In the genomic region with DNA sequence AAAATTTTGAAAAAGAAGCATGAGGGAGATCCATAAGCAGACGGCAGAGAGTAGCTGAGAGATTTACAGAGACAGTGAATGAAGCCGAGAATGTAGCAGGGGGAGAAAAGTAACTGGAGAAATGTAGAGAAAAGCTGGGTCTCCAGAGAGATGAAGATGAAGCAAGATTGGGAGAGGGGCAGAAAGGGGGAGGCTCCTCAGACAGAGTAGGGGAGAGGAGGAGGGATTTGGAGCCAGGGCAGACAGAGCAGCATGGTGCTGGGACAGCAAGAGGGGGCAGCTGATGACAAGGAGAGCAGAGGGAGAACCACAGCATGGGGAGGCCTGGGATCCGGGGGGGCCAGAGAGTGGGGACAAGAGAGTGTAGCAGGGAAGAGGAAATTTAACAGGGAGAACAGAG, we compare ENCODE assay signal across 9 cellular contexts. TPM values are rescaled to one million over a fixed set of nuclear protein-coding genes. Genes with fewer than 3 reads are reported as not detected.
DNase-seq lines count a peak whose midpoint lies in the region; ATAC-seq, FAIRE-seq and TF ChIP-seq lines count a peak whose summit lies in the region.
"Had no signal": no experiment of that assay in that cellular context is flagged by ENCODE, and none has a peak within 500 bp of the region (broad histone marks: within the 10 kb centered on the region; RNA-seq: fewer than 3 reads in every experiment).

No MANE protein-coding gene starts in this region.

- H3K36me3 ChIP-seq in GM12878 (ENCODE audit: control insufficient read depth in 2 of 2, insufficient read depth in 2 of 2, low read length in 1 of 2) (no peaks in the 10 kb centered on the region), lower lobe of right lung (no peaks in the 10 kb centered on the region), upper lobe of right lung (no peaks in the 10 kb centered on the region)

- H3K4me2 ChIP-seq in GM12878 (ENCODE audit: control insufficient read depth, insufficient read depth), result no peak overlapping the region; the same call in 1 of the 2 replicates

- no peaks in the 10 kb centered on the region for H3K79me2 ChIP-seq in GM12878 (ENCODE audit: control insufficient read depth, insufficient read depth, low read length)

- RAD21 ChIA-PET in GM12878 (lab: Charles Lee; ENCODE audit: unreplicated experiment), result no interaction called here

- DNase-seq in activated naive CD4-positive, alpha-beta T cell treated with anti-CD3 and anti-CD28 coated beads, Interleukin-2, amount 50 U/mL, for 16 hours, result no peak
- DNase-seq in GM12878 (ENCODE audit: low read depth, low spot score), result no peak
- DNase-seq in lower lobe of right lung, result no peak
- no peak for DNase-seq in upper lobe of right lung
- DNase-seq in globus pallidus (ENCODE audit: low spot score), result no peak
- no peak for DNase-seq in NCI-H510A (lab: John Stamatoyannopoulos, UW)
- DNase-seq: NCI-H345 had no signal

- SMC1A ChIA-PET in GM12878 (lab: Charles Lee; ENCODE audit: uncharacterized antibody, unreplicated experiment), result no interaction called here

- TF ChIP-seq RAD21 in GM12878 (IDR thresholded peaks at IDR 0.05; ENCODE audit: insufficient read depth, low read depth, low read length), result no peak

- in situ Hi-C loops in GM12878 (cut with MboI), result no loop called here

- ATAC-seq in GM12878 (no peak), lower lobe of right lung (peak in 1 of 2 donors; percentile 42), upper lobe of right lung (no peak), GM21526 (IDR thresholded peaks at IDR 0.05; ENCODE audit: low FRiP score, unreplicated experiment) (no peak)

- H3K4me3 ChIP-seq in GM12878, result peak overlapping the region; percentile 77
- H3K4me3 ChIP-seq in lower lobe of right lung, result peak overlapping the region; percentile 85
- H3K4me3 ChIP-seq in upper lobe of right lung, result peak overlapping the region; percentile 84

- 0% methylated on average over 3 of the region's 3 CpGs for WGBS in GM12878 (ENCODE audit: insufficient coverage, insufficient replicate concordance, low lambda C conversion rate, missing lambda C conversion rate)

- peaks cover 19% of the 10 kb centered on the region for H3K4me1 Mint-ChIP-seq in activated naive CD4-positive, alpha-beta T cell treated with anti-CD3 and anti-CD28 coated beads, Interleukin-2, amount 50 U/mL, for 24 hours

- H4K20me1 ChIP-seq in GM12878 (ENCODE audit: control insufficient read depth, insufficient read depth), result no peaks in the 10 kb centered on the region

- peaks cover 9% of the 10 kb centered on the region for H3K9me3 Mint-ChIP-seq in activated naive CD4-positive, alpha-beta T cell treated with anti-CD3 and anti-CD28 coated beads, Interleukin-2, amount 50 U/mL, for 24 hours

- no peak for FAIRE-seq in GM12878 (lab: Jason Lieb, UNC)

- no peak for TF ChIP-seq POLR2A in GM12878 (IDR thresholded peaks at IDR 0.05; ENCODE audit: low read depth, low read length)

- H3K27me3 ChIP-seq in GM12878 (replicated peaks in 1 of 2; ENCODE audit: control insufficient read depth in 2 of 2, insufficient read depth in 2 of 2, low read length in 1 of 2) (no peaks in the 10 kb centered on the region), lower lobe of right lung (ENCODE audit: low read depth) (no peaks in the 10 kb centered on the region), upper lobe of right lung (no peaks in the 10 kb centered on the region)

- TF ChIP-seq CTCF in GM12878 (IDR thresholded peaks at IDR 0.05 in 2 of 3, conservative IDR thresholded peaks at IDR 0.05 in 1 of 3; ENCODE audit: control insufficient read depth in 2 of 3, extremely low read depth in 1 of 3, insufficient read depth in 1 of 3, low read depth in 3 of 3, low read length in 3 of 3) (no peak), lower lobe of right lung (IDR thresholded peaks at IDR 0.05) (no peak), upper lobe of right lung (IDR thresholded peaks at IDR 0.05) (no peak)

- POLR2A ChIA-PET in GM12878 (lab: Charles Lee), result no interaction called here

- peaks cover 7% of the 10 kb centered on the region; the same call in 2 of the 3 replicates for H3K9me3 ChIP-seq in GM12878 (replicated peaks; ENCODE audit: control insufficient read depth, insufficient read depth, low read length)
- H3K9me3 ChIP-seq in lower lobe of right lung, result peaks cover 28% of the 10 kb centered on the region
- peaks cover 9% of the 10 kb centered on the region for H3K9me3 ChIP-seq in upper lobe of right lung

- no TSS peak for BruUV-seq in GM12878 (replicated peaks; lab: Mats Ljungman, UMichigan)

- no peaks in the 10 kb centered on the region for H3K4me1 ChIP-seq in GM12878 (ENCODE audit: control insufficient read depth, insufficient read depth, low read length)
- H3K4me1 ChIP-seq in lower lobe of right lung, result peaks cover 12% of the 10 kb centered on the region
- peaks cover 4% of the 10 kb centered on the region for H3K4me1 ChIP-seq in upper lobe of right lung

- H3K27ac ChIP-seq in GM12878 (ENCODE audit: control insufficient read depth, insufficient read depth) (no peak overlapping the region), lower lobe of right lung (peak overlapping the region; percentile 88), upper lobe of right lung (peak overlapping the region; percentile 90)

- intact Hi-C loops in GM12878 (cut with micrococcal nuclease; ENCODE audit: unreplicated experiment), result no loop called here
- intact Hi-C loops in lower lobe of right lung (cut with DNase I), result no loop called here
- intact Hi-C loops in upper lobe of right lung (cut with DNase I), result no loop called here

- H3K36me3 Mint-ChIP-seq in activated naive CD4-positive, alpha-beta T cell treated with anti-CD3 and anti-CD28 coated beads, Interleukin-2, amount 50 U/mL, for 24 hours, result peaks cover 27% of the 10 kb centered on the region

- no peak overlapping the region for H2AFZ ChIP-seq in GM12878 (ENCODE audit: control insufficient read depth, low read depth, low read length)

- peak overlapping the region; percentile 95 for H3K4me3 Mint-ChIP-seq in activated naive CD4-positive, alpha-beta T cell treated with anti-CD3 and anti-CD28 coated beads, Interleukin-2, amount 50 U/mL, for 24 hours

- H3K27ac Mint-ChIP-seq in activated naive CD4-positive, alpha-beta T cell treated with anti-CD3 and anti-CD28 coated beads, Interleukin-2, amount 50 U/mL, for 24 hours, result peak overlapping the region; percentile 96

- no peak for TF ChIP-seq EP300 in GM12878 (IDR thresholded peaks at IDR 0.05; ENCODE audit: borderline replicate concordance in 1 of 2, control insufficient read depth in 1 of 2, low read depth in 2 of 2, low read length in 2 of 2)

- peak overlapping the region; percentile 79; the same call in 1 of the 2 replicates for H3K9ac ChIP-seq in GM12878 (ENCODE audit: control insufficient read depth, insufficient read depth, low read length)

- CTCF ChIA-PET in GM12878 (lab: Yijun Ruan, JAX), result no interaction called here

- H3K27me3 Mint-ChIP-seq in activated naive CD4-positive, alpha-beta T cell treated with anti-CD3 and anti-CD28 coated beads, Interleukin-2, amount 50 U/mL, for 24 hours, result no peaks in the 10 kb centered on the region

RNA-seq across cellular contexts. Expression of gene ZNF610, which starts 0.9 kb away (rescaled TPM):
- 6.4 and 6.5 TPM in 2 replicates for total RNA-seq in GM12878 (2013; cell fraction: nucleolus; rRNA removed)
- total RNA-seq in GM12878 (2014; rRNA removed) (0.05 and 0.11 TPM in 2 replicates), GM12878 (2014; rRNA removed; fragmentation: Illumina TruSeq; extraction: Trizol) (0.28 and 0.54 TPM in 2 replicates), GM12878 (2021) (0.64 and 1.2 TPM in 2 replicates), lower lobe of right lung (3.6 TPM), upper lobe of right lung (2.5 TPM)
- 0.16 TPM for polyA plus RNA-seq in GM12878 (2011; ENCODE audit: low read depth)
- polyA plus RNA-seq in GM12878 (2011; rRNA removed) (0.26 and 0.52 TPM in 2 replicates), GM12878 (2014; fragmentation: Illumina TruSeq; extraction: Trizol) (0.51 and 0.65 TPM in 2 replicates), GM12878 (2014; fragmentation: Nextera tagmentation; extraction: Ambion mirVana) (under 1 TPM; 0.15 to 0.76 TPM), GM12878 (2014; rRNA removed) (0.32 and 0.67 TPM in 2 replicates), GM12878 (2016; fragmentation: Nextera tagmentation; extraction: Ambion mirVana) (under 1 TPM; 0.39 to 0.89 TPM)
- 0.38 and 0.43 TPM in 2 replicates for polyA plus RNA-seq in GM12878 (2011; cell fraction: cytosol; rRNA removed)
- 0.66 and 0.91 TPM in 2 replicates for polyA plus RNA-seq in GM12878 (2011; cell fraction: nucleus; rRNA removed)
- polyA plus RNA-seq in GM12878 (2012), result 0.41 and 1.1 TPM in 2 replicates
- 0.15 and 0.57 TPM in 2 replicates for polyA minus RNA-seq in GM12878 (2011; rRNA and poly(A)+ RNA removed)
- polyA minus RNA-seq in GM12878 (2011; cell fraction: cytosol; rRNA and poly(A)+ RNA removed), result 0.42 TPM in 1 of 2 replicates, not detected in the other
- 0.60 TPM in 1 of 2 replicates, not detected in the other for polyA minus RNA-seq in GM12878 (2011; cell fraction: nucleus; rRNA and poly(A)+ RNA removed)

RNA-seq across cellular contexts. Expression of gene ZNF880, which starts 32.7 kb away (rescaled TPM):
- 38.4 and 40.0 TPM in 2 replicates for total RNA-seq in GM12878 (2013; cell fraction: nucleolus; rRNA removed)
- total RNA-seq in GM12878 (2014; rRNA removed) (14.3 and 14.4 TPM in 2 replicates), GM12878 (2014; rRNA removed; fragmentation: Illumina TruSeq; extraction: Trizol) (23.6 and 28.3 TPM in 2 replicates), GM12878 (2021) (14.4 and 14.7 TPM in 2 replicates), lower lobe of right lung (18.3 TPM), upper lobe of right lung (17.8 TPM)
- polyA plus RNA-seq in GM12878 (2011; ENCODE audit: low read depth), result 60.8 TPM
- polyA plus RNA-seq in GM12878 (2011; rRNA removed) (15.9 and 19.6 TPM in 2 replicates), GM12878 (2014; fragmentation: Illumina TruSeq; extraction: Trizol) (22.4 and 35.8 TPM in 2 replicates), GM12878 (2014; fragmentation: Nextera tagmentation; extraction: Ambion mirVana) (10 to 100 TPM; 43.1 to 45.2 TPM), GM12878 (2014; rRNA removed) (17.2 and 19.8 TPM in 2 replicates), GM12878 (2016; fragmentation: Nextera tagmentation; extraction: Ambion mirVana) (10 to 100 TPM; 21.4 to 23.3 TPM)
- polyA plus RNA-seq in GM12878 (2011; cell fraction: cytosol; rRNA removed), result 9.6 and 12.0 TPM in 2 replicates
- 8.9 and 12.1 TPM in 2 replicates for polyA plus RNA-seq in GM12878 (2011; cell fraction: nucleus; rRNA removed)
- polyA plus RNA-seq in GM12878 (2012), result 31.7 and 43.6 TPM in 2 replicates
- polyA minus RNA-seq in GM12878 (2011; rRNA and poly(A)+ RNA removed), result 7.1 and 12.8 TPM in 2 replicates
- polyA minus RNA-seq in GM12878 (2011; cell fraction: cytosol; rRNA and poly(A)+ RNA removed), result 0.80 and 3.2 TPM in 2 replicates
- 2.7 and 4.4 TPM in 2 replicates for polyA minus RNA-seq in GM12878 (2011; cell fraction: nucleus; rRNA and poly(A)+ RNA removed)

RNA-seq across cellular contexts. Expression of gene ZNF480, which starts 40.0 kb away (rescaled TPM):
- total RNA-seq in GM12878 (2013; cell fraction: nucleolus; rRNA removed), result 20.0 and 20.7 TPM in 2 replicates
- total RNA-seq in GM12878 (2014; rRNA removed) (8.8 and 11.7 TPM in 2 replicates), GM12878 (2014; rRNA removed; fragmentation: Illumina TruSeq; extraction: Trizol) (15.9 and 18.5 TPM in 2 replicates), GM12878 (2021) (15.2 and 15.6 TPM in 2 replicates), lower lobe of right lung (9.0 TPM), upper lobe of right lung (8.8 TPM)
- 1.6 TPM for polyA plus RNA-seq in GM12878 (2011; ENCODE audit: low read depth)
- polyA plus RNA-seq in GM12878 (2011; rRNA removed) (7.9 and 13.3 TPM in 2 replicates), GM12878 (2014; fragmentation: Illumina TruSeq; extraction: Trizol) (15.1 and 19.5 TPM in 2 replicates), GM12878 (2014; fragmentation: Nextera tagmentation; extraction: Ambion mirVana) (10 to 100 TPM; 18.8 to 19.6 TPM), GM12878 (2014; rRNA removed) (5.5 and 6.6 TPM in 2 replicates), GM12878 (2016; fragmentation: Nextera tagmentation; extraction: Ambion mirVana) (10 to 100 TPM; 20.8 to 26.5 TPM)
- 2.0 and 2.7 TPM in 2 replicates for polyA plus RNA-seq in GM12878 (2011; cell fraction: cytosol; rRNA removed)
- 9.4 and 10.2 TPM in 2 replicates for polyA plus RNA-seq in GM12878 (2011; cell fraction: nucleus; rRNA removed)
- polyA plus RNA-seq in GM12878 (2012), result 7.7 and 8.0 TPM in 2 replicates
- 6.8 and 14.3 TPM in 2 replicates for polyA minus RNA-seq in GM12878 (2011; rRNA and poly(A)+ RNA removed)
- 4.8 and 7.3 TPM in 2 replicates for polyA minus RNA-seq in GM12878 (2011; cell fraction: cytosol; rRNA and poly(A)+ RNA removed)
- polyA minus RNA-seq in GM12878 (2011; cell fraction: nucleus; rRNA and poly(A)+ RNA removed), result 4.2 and 6.8 TPM in 2 replicates
